8 cellular contexts compared by ENCODE assay signal in the genomic region with DNA sequence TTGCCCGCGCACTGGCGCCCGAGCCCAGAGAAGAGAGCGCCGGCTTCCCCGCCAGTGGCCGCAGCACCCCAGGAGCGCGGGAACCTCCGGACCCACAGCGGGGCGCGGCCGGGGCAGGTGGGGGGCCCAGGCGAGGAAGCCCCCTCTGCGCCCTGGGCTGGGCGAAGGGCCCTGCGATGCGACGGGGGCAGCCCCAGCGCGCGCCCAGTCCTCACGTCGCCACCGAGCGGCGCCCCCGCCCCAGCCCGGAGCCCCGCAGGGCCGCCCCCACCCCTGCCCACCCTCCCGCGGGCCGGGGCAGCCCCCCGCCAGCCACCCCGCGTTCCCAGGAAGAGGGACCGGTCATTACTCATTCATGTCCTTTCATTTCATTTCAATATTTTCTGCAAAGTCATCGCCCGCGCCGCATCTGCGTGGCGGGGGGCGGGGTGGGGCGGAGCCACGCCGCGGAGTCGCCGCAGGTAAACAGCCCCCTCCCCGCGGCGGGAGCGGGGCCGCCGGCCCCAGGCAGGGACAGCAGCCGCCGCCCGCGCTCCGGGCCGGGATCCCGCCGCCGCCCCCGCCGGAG. TPM values are rescaled to one million over a fixed set of nuclear protein-coding genes. Genes with fewer than 3 reads are reported as not detected.
DNase-seq lines count a peak whose midpoint lies in the region; ATAC-seq and TF ChIP-seq lines count a peak whose summit lies in the region.

No MANE protein-coding gene starts in this region.

- TF ChIP-seq CTCF in coronary artery (IDR thresholded peaks at IDR 0.05) (no peak), ovary (IDR thresholded peaks at IDR 0.05) (no peak)

- peaks cover 8% of the 10 kb centered on the region for H3K36me3 Mint-ChIP-seq in T-helper 17 cell (ENCODE audit: low read depth)

- H3K4me3 ChIP-seq in coronary artery, result peak overlapping the region; percentile 80
- H3K4me3 ChIP-seq in ovary, result peak overlapping the region; percentile 34

- intact Hi-C loops in ovary (cut with DNase I), result no loop called here

- ATAC-seq in T-helper 17 cell, result peak; percentile 45
- no peak for ATAC-seq in GM21737 (IDR thresholded peaks at IDR 0.05; ENCODE audit: unreplicated experiment)

- H3K27me3 Mint-ChIP-seq in T-helper 17 cell, result peaks cover 39% of the 10 kb centered on the region

- no peak overlapping the region for H3K27ac Mint-ChIP-seq in T-helper 17 cell

- H3K27me3 ChIP-seq in ovary, result no peaks in the 10 kb centered on the region

- WGBS in ovary, 3 donors, result 0 to 1% (median 0%) methylated on average over 5 to 70 of the region's 70 CpGs

- peak; percentile 16 to 18 for DNase-seq in NOMO-1 (lab: John Stamatoyannopoulos, UW; ENCODE audit: unreplicated experiment in 2 of 2)
- no peak for DNase-seq in NOMO-1 treated with dmso at 0.1 percent for 144 hours (lab: John Stamatoyannopoulos, UW; ENCODE audit: unreplicated experiment)
- DNase-seq in T-helper 17 cell, result no peak
- DNase-seq in coronary artery (ENCODE audit: low spot score), result no peak
- DNase-seq in ovary, result peak in 4 of 5 donors; percentile 15 to 58 (median 42)
- no peak for DNase-seq in dedifferentiated amniotic fluid mesenchymal stem cell (ENCODE audit: extremely low spot score)
- DNase-seq in NCI-H2107 treated with DMSO at 0.1 percent for 48 hours (lab: John Stamatoyannopoulos, UW; ENCODE audit: unreplicated experiment), result no peak

- H3K4me1 ChIP-seq in ovary (ENCODE audit: insufficient read depth), result peaks cover 5% of the 10 kb centered on the region

- TF ChIP-seq POLR2A in ovary (IDR thresholded peaks at IDR 0.05), result no peak

- H3K27ac ChIP-seq in coronary artery (no peak overlapping the region), ovary (no peak overlapping the region)

- H3K4me3 Mint-ChIP-seq in T-helper 17 cell, result peak overlapping the region; percentile 85

- no peaks in the 10 kb centered on the region for H3K9me3 ChIP-seq in T-helper 17 cell (ENCODE audit: control insufficient read depth, low read length, poor library complexity, severe bottlenecking)
- H3K9me3 ChIP-seq in ovary, result no peaks in the 10 kb centered on the region

- no peaks in the 10 kb centered on the region for H3K36me3 ChIP-seq in ovary

- TF ChIP-seq EP300 in ovary (IDR thresholded peaks at IDR 0.05), result no peak

- H3K4me1 Mint-ChIP-seq in T-helper 17 cell, result peaks cover 9% of the 10 kb centered on the region

RNA-seq across cellular contexts. Expression of gene PANX2, which starts 0.7 kb away (rescaled TPM):
- total RNA-seq in T-helper 17 cell (under 1 TPM in 1 of 2 donors, not detected in 1; 0.29 TPM), ovary (1 to 10 TPM; 1.8 to 5.6 (median 3.1) TPM)
- 1 to 10 TPM in 1 of 2 donors, under 1 TPM in 1; 0.27 to 2.0 TPM for polyA plus RNA-seq in ovary

RNA-seq across cellular contexts. Expression of gene TRABD, which starts 15.9 kb away (rescaled TPM):
- total RNA-seq in T-helper 17 cell, result 100 to 1,000 TPM; 141 to 158 TPM
- 10 to 100 TPM; 23.5 to 35.2 (median 27.2) TPM for total RNA-seq in ovary
- polyA plus RNA-seq in ovary, result 10 to 100 TPM in 1 of 2 donors, under 1 TPM in 1; 0.58 to 25.9 TPM

RNA-seq across cellular contexts. Expression of gene SELENOO, which starts 31.0 kb away (rescaled TPM):
- total RNA-seq in T-helper 17 cell, result 10 to 100 TPM; 27.4 to 29.5 TPM
- 10 to 100 TPM; 18.9 to 31.1 (median 23.0) TPM for total RNA-seq in ovary
- polyA plus RNA-seq in ovary, result 10 to 100 TPM in 1 of 2 donors, under 1 TPM in 1; 0.40 to 23.4 TPM

Comparison
In these comparisons a context has a peak if more than half of its experiments do, and no peak if none do; other contexts are left out.
1. DNase-seq: peak in NOMO-1 (2 of 2) and ovary (4 of 5); none in NOMO-1 treated with dmso at 0.1 percent for 144 hours (single experiment), T-helper 17 cell (0 of 3), coronary artery (single experiment), dedifferentiated amniotic fluid mesenchymal stem cell (single experiment) and NCI-H2107 treated with DMSO at 0.1 percent for 48 hours (single experiment).